In genomic region chr6:31142356-31142755, GRCh38 we compare ENCODE assay signal across 1 cellular context.
TF ChIP-seq lines count a peak whose summit lies in the region.

No MANE protein-coding gene starts in this region.

TF ChIP-seq in H1, 55 proteins besides CTCF, POLR2A, EP300 and RAD21:
- no peak for TF ChIP-seq HDAC6 (IDR thresholded peaks at IDR 0.05; ENCODE audit: low read depth, low read length)
- no peak for TF ChIP-seq KDM1A (IDR thresholded peaks at IDR 0.05; ENCODE audit: borderline replicate concordance, low read length)
- no peak for TF ChIP-seq GTF2F1 (IDR thresholded peaks at IDR 0.05; ENCODE audit: borderline replicate concordance, low read depth, low read length)
- no peak for TF ChIP-seq CEBPB (IDR thresholded peaks at IDR 0.05; ENCODE audit: low read depth, low read length)
- no peak for TF ChIP-seq SIX5 (IDR thresholded peaks at IDR 0.05; ENCODE audit: low read depth, low read length)
- TF ChIP-seq CHD1 (IDR thresholded peaks at IDR 0.05; ENCODE audit: low read depth, low read length) = no peak
- TF ChIP-seq TEAD4 (IDR thresholded peaks at IDR 0.05; ENCODE audit: low read depth, low read length) = no peak
- TF ChIP-seq KDM5A (IDR thresholded peaks at IDR 0.05; ENCODE audit: low read length) = no peak
- TF ChIP-seq SP4 (IDR thresholded peaks at IDR 0.05; ENCODE audit: low read length) = no peak
- no peak for TF ChIP-seq NANOG (IDR thresholded peaks at IDR 0.05; ENCODE audit: insufficient read depth, low read depth, low read length, poor library complexity, severe bottlenecking)
- no peak for TF ChIP-seq E2F6 (IDR thresholded peaks at IDR 0.05)
- TF ChIP-seq RNF2 (IDR thresholded peaks at IDR 0.05; ENCODE audit: borderline replicate concordance, low read depth, low read length, missing control alignments, poor library complexity, severe bottlenecking) = no peak
- TF ChIP-seq TCF12 (IDR thresholded peaks at IDR 0.05; ENCODE audit: low read depth, low read length) = no peak
- no peak for TF ChIP-seq EGR1 (IDR thresholded peaks at IDR 0.05; ENCODE audit: borderline replicate concordance, low read depth, low read length)
- no peak for TF ChIP-seq TBP (IDR thresholded peaks at IDR 0.05; ENCODE audit: low read depth, low read length)
- no peak for TF ChIP-seq MAX (IDR thresholded peaks at IDR 0.05)
- no peak for TF ChIP-seq JUND (IDR thresholded peaks at IDR 0.05; ENCODE audit: low read length)
